In the genomic region with DNA sequence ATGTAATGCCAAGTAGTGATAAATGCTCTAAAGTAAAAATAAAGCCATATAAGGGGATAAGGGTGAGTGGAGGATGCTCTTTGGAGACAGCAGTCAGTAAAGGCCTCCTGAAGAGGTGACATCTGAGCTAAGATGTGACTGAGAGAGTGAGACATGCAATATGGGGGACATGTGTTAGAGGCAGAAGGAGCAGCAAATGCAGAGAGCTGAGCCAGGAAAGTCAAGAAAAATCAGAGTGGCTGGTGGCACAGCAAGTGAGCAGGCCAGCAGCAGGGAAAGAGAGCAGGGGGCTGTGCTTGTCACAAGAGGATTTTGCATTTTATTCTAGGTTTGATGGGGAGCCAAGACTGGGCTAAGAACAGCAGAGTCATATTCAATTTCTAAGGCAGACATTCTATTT, we compare ENCODE assay signal across 27 cellular contexts.
"Had no signal": no experiment of that assay in that cellular context is flagged by ENCODE, and none has a peak within 500 bp of the region (broad histone marks: within the 10 kb centered on the region; RNA-seq: fewer than 3 reads in every experiment).

No MANE protein-coding gene starts in this region.

- H3K4me3 ChIP-seq: breast epithelium, SJSA1 had no signal

- H3K27ac Mint-ChIP-seq: activated CD4-positive, alpha-beta T cell treated with anti-CD3 and anti-CD28 coated beads for 36 hours; activated CD8-positive, alpha-beta T cell treated with anti-CD3 and anti-CD28 coated beads, Interleukin-2, amount 10 ng/mL, durations not matched to agents 7 days and 5 days; activated naive CD4-positive, alpha-beta T cell treated with anti-CD3 and anti-CD28 coated beads, Interleukin-2, amount 50 U/mL, for 24 hours; T-cell had no signal

- DNase-seq: activated CD4-positive, alpha-beta T cell treated with anti-CD3 and anti-CD28 coated beads for 36 hours; activated CD4-positive, alpha-beta T cell treated with anti-CD3 and anti-CD28 coated beads, Interleukin-2, amount 50 U/mL, for 4 hours; activated CD8-positive, alpha-beta memory T cell treated with anti-CD3 and anti-CD28 coated beads, Interleukin-2, amount 50 U/mL, for 48 hours; activated CD8-positive, alpha-beta T cell treated with anti-CD3 and anti-CD28 coated beads, Interleukin-2, amount 10 ng/mL, durations not matched to agents 7 days and 5 days; activated naive CD4-positive, alpha-beta T cell; activated T-cell treated with anti-CD3 and anti-CD28 coated beads, Interleukin-2, amount 50 U/mL, for 1 hour; aorta; central memory CD4-positive, alpha-beta T cell; KG1; NCI-H1048; NCI-H146; NCI-H1930; NCI-H2171; NCI-H2227 treated with DMSO at 0.1 percent for 48 hours; NCI-H446 treated with DMSO at 0.1 percent for 48 hours; NCI-H526 treated with DMSO at 0.1 percent for 48 hours; NCI-H82; SHP77; T-cell; T-helper 2 cell; T1000 had no signal

- H3K27me3 Mint-ChIP-seq: activated CD4-positive, alpha-beta T cell treated with anti-CD3 and anti-CD28 coated beads for 36 hours; T-cell had no signal

- H3K27ac ChIP-seq: breast epithelium, RWPE1, SJSA1, VCaP had no signal

- ATAC-seq: activated CD4-positive, alpha-beta T cell treated with anti-CD3 and anti-CD28 coated beads for 36 hours; activated CD8-positive, alpha-beta T cell treated with anti-CD3 and anti-CD28 coated beads, Interleukin-2, amount 10 ng/mL, durations not matched to agents 7 days and 5 days; Panc1; T-cell had no signal

- H3K36me3 ChIP-seq: breast epithelium, SJSA1 had no signal

- H3K4me1 Mint-ChIP-seq: activated CD4-positive, alpha-beta T cell treated with anti-CD3 and anti-CD28 coated beads for 36 hours; activated naive CD4-positive, alpha-beta T cell treated with anti-CD3 and anti-CD28 coated beads, Interleukin-2, amount 50 U/mL, for 24 hours; T-cell had no signal

- H3K36me3 Mint-ChIP-seq: activated naive CD4-positive, alpha-beta T cell treated with anti-CD3 and anti-CD28 coated beads, Interleukin-2, amount 50 U/mL, for 24 hours; T-cell had no signal

- H3K9me3 ChIP-seq: breast epithelium, SJSA1 had no signal

- H3K4me3 Mint-ChIP-seq: activated CD4-positive, alpha-beta T cell treated with anti-CD3 and anti-CD28 coated beads for 36 hours; activated CD8-positive, alpha-beta T cell treated with anti-CD3 and anti-CD28 coated beads, Interleukin-2, amount 10 ng/mL, durations not matched to agents 7 days and 5 days; activated naive CD4-positive, alpha-beta T cell treated with anti-CD3 and anti-CD28 coated beads, Interleukin-2, amount 50 U/mL, for 24 hours; T-cell had no signal

- H3K27me3 ChIP-seq: breast epithelium, SJSA1 had no signal

- H3K4me1 ChIP-seq: breast epithelium, SJSA1 had no signal
